Comparison of ENCODE assay signal across 1 cellular context in genomic region chr7:108586274-108586710, GRCh38.
TF ChIP-seq lines count a peak whose summit lies in the region.

No MANE protein-coding gene starts in this region.

TF ChIP-seq in K562, 482 proteins besides CTCF, POLR2A, EP300 and RAD21 (continued from another document and continues in another):
- TF ChIP-seq, protein P1, sequence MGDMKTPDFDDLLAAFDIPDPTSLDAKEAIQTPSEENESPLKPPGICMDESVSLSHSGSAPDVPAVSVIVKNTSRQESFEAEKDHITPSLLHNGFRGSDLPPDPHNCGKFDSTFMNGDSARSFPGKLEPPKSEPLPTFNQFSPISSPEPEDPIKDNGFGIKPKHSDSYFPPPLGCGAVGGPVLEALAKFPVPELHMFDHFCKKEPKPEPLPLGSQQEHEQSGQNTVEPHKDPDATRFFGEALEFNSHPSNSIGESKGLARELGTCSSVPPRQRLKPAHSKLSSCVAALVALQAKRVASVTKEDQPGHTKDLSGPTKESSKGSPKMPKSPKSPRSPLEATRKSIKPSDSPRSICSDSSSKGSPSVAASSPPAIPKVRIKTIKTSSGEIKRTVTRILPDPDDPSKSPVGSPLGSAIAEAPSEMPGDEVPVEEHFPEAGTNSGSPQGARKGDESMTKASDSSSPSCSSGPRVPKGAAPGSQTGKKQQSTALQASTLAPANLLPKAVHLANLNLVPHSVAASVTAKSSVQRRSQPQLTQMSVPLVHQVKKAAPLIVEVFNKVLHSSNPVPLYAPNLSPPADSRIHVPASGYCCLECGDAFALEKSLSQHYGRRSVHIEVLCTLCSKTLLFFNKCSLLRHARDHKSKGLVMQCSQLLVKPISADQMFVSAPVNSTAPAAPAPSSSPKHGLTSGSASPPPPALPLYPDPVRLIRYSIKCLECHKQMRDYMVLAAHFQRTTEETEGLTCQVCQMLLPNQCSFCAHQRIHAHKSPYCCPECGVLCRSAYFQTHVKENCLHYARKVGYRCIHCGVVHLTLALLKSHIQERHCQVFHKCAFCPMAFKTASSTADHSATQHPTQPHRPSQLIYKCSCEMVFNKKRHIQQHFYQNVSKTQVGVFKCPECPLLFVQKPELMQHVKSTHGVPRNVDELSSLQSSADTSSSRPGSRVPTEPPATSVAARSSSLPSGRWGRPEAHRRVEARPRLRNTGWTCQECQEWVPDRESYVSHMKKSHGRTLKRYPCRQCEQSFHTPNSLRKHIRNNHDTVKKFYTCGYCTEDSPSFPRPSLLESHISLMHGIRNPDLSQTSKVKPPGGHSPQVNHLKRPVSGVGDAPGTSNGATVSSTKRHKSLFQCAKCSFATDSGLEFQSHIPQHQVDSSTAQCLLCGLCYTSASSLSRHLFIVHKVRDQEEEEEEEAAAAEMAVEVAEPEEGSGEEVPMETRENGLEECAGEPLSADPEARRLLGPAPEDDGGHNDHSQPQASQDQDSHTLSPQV (IDR thresholded peaks at IDR 0.05), result no peak
- TF ChIP-seq PHB (CRISPR knock-in tag; IDR thresholded peaks at IDR 0.05), result no peak
- TF ChIP-seq SMAD3 (CRISPR knock-in tag; conservative IDR thresholded peaks at IDR 0.05), result no peak
- TF ChIP-seq ZFP36 (IDR thresholded peaks at IDR 0.05; ENCODE audit: low read depth, low read length, partially characterized antibody), result no peak
- TF ChIP-seq RFX1 (IDR thresholded peaks at IDR 0.05), result no peak
- TF ChIP-seq ZNF354B (CRISPR knock-in tag; IDR thresholded peaks at IDR 0.05), result no peak
- no peak for TF ChIP-seq HNRNPL (IDR thresholded peaks at IDR 0.05; ENCODE audit: low read depth, low read length)
- TF ChIP-seq ZBTB7A (IDR thresholded peaks at IDR 0.05; ENCODE audit: borderline replicate concordance, control insufficient read depth, low read depth, low read length), result no peak
- TF ChIP-seq, protein P2, sequence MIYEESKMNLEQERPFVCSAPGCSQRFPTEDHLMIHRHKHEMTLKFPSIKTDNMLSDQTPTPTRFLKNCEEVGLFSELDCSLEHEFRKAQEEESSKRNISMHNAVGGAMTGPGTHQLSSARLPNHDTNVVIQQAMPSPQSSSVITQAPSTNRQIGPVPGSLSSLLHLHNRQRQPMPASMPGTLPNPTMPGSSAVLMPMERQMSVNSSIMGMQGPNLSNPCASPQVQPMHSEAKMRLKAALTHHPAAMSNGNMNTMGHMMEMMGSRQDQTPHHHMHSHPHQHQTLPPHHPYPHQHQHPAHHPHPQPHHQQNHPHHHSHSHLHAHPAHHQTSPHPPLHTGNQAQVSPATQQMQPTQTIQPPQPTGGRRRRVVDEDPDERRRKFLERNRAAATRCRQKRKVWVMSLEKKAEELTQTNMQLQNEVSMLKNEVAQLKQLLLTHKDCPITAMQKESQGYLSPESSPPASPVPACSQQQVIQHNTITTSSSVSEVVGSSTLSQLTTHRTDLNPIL (CRISPR knock-in tag; IDR thresholded peaks at IDR 0.05), result no peak
- no peak for TF ChIP-seq ZC3H11A (IDR thresholded peaks at IDR 0.05; ENCODE audit: low read depth, low read length)
- no peak for TF ChIP-seq U2AF2 (optimal IDR thresholded peaks at IDR 0.05; ENCODE audit: low read depth, low read length)
- no peak for TF ChIP-seq ZNF133 (CRISPR knock-in tag; IDR thresholded peaks at IDR 0.05)
- no peak for TF ChIP-seq NCOA6 (IDR thresholded peaks at IDR 0.05)
- TF ChIP-seq ZNF316 (IDR thresholded peaks at IDR 0.05), result no peak; the same call in 1 of the 2 replicates
- no peak for TF ChIP-seq TCF7 (IDR thresholded peaks at IDR 0.05; ENCODE audit: borderline replicate concordance)
- TF ChIP-seq, protein P3, sequence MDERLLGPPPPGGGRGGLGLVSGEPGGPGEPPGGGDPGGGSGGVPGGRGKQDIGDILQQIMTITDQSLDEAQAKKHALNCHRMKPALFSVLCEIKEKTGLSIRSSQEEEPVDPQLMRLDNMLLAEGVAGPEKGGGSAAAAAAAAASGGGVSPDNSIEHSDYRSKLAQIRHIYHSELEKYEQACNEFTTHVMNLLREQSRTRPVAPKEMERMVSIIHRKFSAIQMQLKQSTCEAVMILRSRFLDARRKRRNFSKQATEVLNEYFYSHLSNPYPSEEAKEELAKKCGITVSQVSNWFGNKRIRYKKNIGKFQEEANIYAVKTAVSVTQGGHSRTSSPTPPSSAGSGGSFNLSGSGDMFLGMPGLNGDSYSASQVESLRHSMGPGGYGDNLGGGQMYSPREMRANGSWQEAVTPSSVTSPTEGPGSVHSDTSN (CRISPR knock-in tag; IDR thresholded peaks at IDR 0.05; ENCODE audit: low read depth), result 0 out of 2 replicates have a peak, but pooled peaks have one; percentile 44
- TF ChIP-seq, protein P3 (tag; conservative IDR thresholded peaks at IDR 0.05; ENCODE audit: low read depth), result peak; percentile 99
- no peak for TF ChIP-seq CEBPG (CRISPR knock-in tag; IDR thresholded peaks at IDR 0.05)
- peak in 1 of 2 experiments; percentile 47; a peak in 1 of 4 replicates for TF ChIP-seq CEBPG (tag; conservative IDR thresholded peaks at IDR 0.05 in 1 of 2, IDR thresholded peaks at IDR 0.05 in 1 of 2)
- peak; percentile 78 for TF ChIP-seq KLF16 (IDR thresholded peaks at IDR 0.05)
- TF ChIP-seq ASH1L (IDR thresholded peaks at IDR 0.05; ENCODE audit: borderline replicate concordance, low read depth, partially characterized antibody), result no peak
- TF ChIP-seq MYC (IDR thresholded peaks at IDR 0.05; ENCODE audit: low read depth, low read length), result 0 out of 2 replicates have a peak, but pooled peaks have one; percentile 36
- TF ChIP-seq MYC (CRISPR knock-in tag; IDR thresholded peaks at IDR 0.05; ENCODE audit: borderline replicate concordance, low read depth), result no peak
- TF ChIP-seq, protein P4, sequence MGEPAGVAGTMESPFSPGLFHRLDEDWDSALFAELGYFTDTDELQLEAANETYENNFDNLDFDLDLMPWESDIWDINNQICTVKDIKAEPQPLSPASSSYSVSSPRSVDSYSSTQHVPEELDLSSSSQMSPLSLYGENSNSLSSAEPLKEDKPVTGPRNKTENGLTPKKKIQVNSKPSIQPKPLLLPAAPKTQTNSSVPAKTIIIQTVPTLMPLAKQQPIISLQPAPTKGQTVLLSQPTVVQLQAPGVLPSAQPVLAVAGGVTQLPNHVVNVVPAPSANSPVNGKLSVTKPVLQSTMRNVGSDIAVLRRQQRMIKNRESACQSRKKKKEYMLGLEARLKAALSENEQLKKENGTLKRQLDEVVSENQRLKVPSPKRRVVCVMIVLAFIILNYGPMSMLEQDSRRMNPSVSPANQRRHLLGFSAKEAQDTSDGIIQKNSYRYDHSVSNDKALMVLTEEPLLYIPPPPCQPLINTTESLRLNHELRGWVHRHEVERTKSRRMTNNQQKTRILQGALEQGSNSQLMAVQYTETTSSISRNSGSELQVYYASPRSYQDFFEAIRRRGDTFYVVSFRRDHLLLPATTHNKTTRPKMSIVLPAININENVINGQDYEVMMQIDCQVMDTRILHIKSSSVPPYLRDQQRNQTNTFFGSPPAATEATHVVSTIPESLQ (CRISPR knock-in tag; IDR thresholded peaks at IDR 0.05), result no peak
- TF ChIP-seq HDAC3 (IDR thresholded peaks at IDR 0.05; ENCODE audit: borderline replicate concordance, partially characterized antibody), result peak; percentile 83
- TF ChIP-seq CBX3 (IDR thresholded peaks at IDR 0.05; ENCODE audit: borderline replicate concordance in 1 of 2, low read length in 2 of 2), result no peak
- TF ChIP-seq, protein P5, sequence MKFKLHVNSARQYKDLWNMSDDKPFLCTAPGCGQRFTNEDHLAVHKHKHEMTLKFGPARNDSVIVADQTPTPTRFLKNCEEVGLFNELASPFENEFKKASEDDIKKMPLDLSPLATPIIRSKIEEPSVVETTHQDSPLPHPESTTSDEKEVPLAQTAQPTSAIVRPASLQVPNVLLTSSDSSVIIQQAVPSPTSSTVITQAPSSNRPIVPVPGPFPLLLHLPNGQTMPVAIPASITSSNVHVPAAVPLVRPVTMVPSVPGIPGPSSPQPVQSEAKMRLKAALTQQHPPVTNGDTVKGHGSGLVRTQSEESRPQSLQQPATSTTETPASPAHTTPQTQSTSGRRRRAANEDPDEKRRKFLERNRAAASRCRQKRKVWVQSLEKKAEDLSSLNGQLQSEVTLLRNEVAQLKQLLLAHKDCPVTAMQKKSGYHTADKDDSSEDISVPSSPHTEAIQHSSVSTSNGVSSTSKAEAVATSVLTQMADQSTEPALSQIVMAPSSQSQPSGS (CRISPR knock-in tag; IDR thresholded peaks at IDR 0.05), result no peak
- TF ChIP-seq GATA2 (CRISPR knock-in tag; IDR thresholded peaks at IDR 0.05), result peak; percentile 74
- no peak for TF ChIP-seq COPS2 (conservative IDR thresholded peaks at IDR 0.05)
- 0 out of 2 replicates have a peak, but pooled peaks have one; percentile 40 for TF ChIP-seq MYBL2 (IDR thresholded peaks at IDR 0.05; ENCODE audit: low read depth)
- no peak for TF ChIP-seq MYBL2 (CRISPR knock-in tag; IDR thresholded peaks at IDR 0.05; ENCODE audit: borderline replicate concordance)
- TF ChIP-seq PRMT5 (CRISPR knock-in tag; IDR thresholded peaks at IDR 0.05), result no peak
- no peak for TF ChIP-seq MAFK (IDR thresholded peaks at IDR 0.05; ENCODE audit: low read length)
- TF ChIP-seq PRDM10 (IDR thresholded peaks at IDR 0.05; ENCODE audit: partially characterized antibody), result no peak
- peak; percentile 85 to 96 for TF ChIP-seq TEAD1 (CRISPR knock-in tag; IDR thresholded peaks at IDR 0.05)
- no peak for TF ChIP-seq ZNF449 (CRISPR knock-in tag; IDR thresholded peaks at IDR 0.05)
- peak; percentile 25 for TF ChIP-seq NCOA4 (IDR thresholded peaks at IDR 0.05; ENCODE audit: partially characterized antibody)
- no peak for TF ChIP-seq XRCC3 (IDR thresholded peaks at IDR 0.05)
- no peak for TF ChIP-seq HNRNPK (IDR thresholded peaks at IDR 0.05; ENCODE audit: low read depth, low read length, poor library complexity, severe bottlenecking)
- peak; percentile 83 for TF ChIP-seq CHAMP1 (IDR thresholded peaks at IDR 0.05)
- TF ChIP-seq ZNF75A (CRISPR knock-in tag; IDR thresholded peaks at IDR 0.05), result no peak
- no peak for TF ChIP-seq TAF7 (tag; IDR thresholded peaks at IDR 0.05)
- no peak for TF ChIP-seq ZNF639 (CRISPR knock-in tag; conservative IDR thresholded peaks at IDR 0.05 in 1 of 2, IDR thresholded peaks at IDR 0.05 in 1 of 2)
